Comparison of ENCODE assay signal across 1 cellular context in genomic region chr5:139872052-139872766, GRCh38.
TF ChIP-seq lines count a peak whose summit lies in the region.

No MANE protein-coding gene starts in this region.

TF ChIP-seq in GM23338, 12 proteins besides CTCF, POLR2A, EP300 and RAD21 (continued from another document):
- TF ChIP-seq REST (IDR thresholded peaks at IDR 0.05; ENCODE audit: unreplicated experiment): no peak
- TF ChIP-seq ZNF114 (CRISPR knock-in tag; IDR thresholded peaks at IDR 0.05): no peak
- no peak for TF ChIP-seq ZNF462 (CRISPR knock-in tag; IDR thresholded peaks at IDR 0.05)
